ENCODE assay signal across 15 cellular contexts in the genomic region with DNA sequence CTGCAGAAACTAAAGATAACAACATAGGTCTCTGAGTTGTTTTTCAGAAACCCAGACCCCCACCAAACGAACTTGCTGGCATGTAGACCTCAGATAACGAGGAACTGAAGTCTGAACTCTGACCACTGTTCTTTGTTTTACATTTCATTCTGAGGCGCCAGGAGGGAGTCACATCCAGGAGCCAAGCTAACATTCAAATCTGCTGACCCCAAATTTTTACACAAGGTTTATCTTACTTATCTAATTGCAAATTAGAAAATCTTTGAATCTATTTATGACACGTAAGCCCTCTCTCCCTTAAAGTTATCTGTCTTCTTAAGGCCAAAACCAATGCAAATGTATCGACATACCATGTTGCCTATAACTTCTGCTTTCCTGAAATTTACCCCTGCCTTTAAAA. TPM values are rescaled to one million over a fixed set of nuclear protein-coding genes. Genes with fewer than 3 reads are reported as not detected.
"Had no signal": no experiment of that assay in that cellular context is flagged by ENCODE, and none has a peak within 500 bp of the region (broad histone marks: within the 10 kb centered on the region; RNA-seq: fewer than 3 reads in every experiment).

No MANE protein-coding gene starts in this region.

- ATAC-seq: esophagus mucosa, gastrocnemius medialis, heart right ventricle had no signal

- DNase-seq: effector memory CD4-positive, alpha-beta T cell; gastrocnemius medialis; heart right ventricle; hypothalamus; mesendoderm; naive B cell; posterior cingulate gyrus; small intestine; stimulated activated CD4-positive, alpha-beta T cell treated with anti-CD3 and anti-CD28 coated beads, Interleukin-2, amount 100 ng/mL, for 48 hours; stimulated activated naive CD4-positive, alpha-beta T cell treated with Interleukin-2 at 50 U/mL for 16 hours had no signal

- H3K36me3 ChIP-seq: gastrocnemius medialis, heart right ventricle, right atrium auricular region had no signal

- FAIRE-seq: endometrium, islet of Langerhans, small intestine, urothelium cell line had no signal

- H3K4me1 ChIP-seq: gastrocnemius medialis, right atrium auricular region had no signal

- H3K4me3 ChIP-seq: gastrocnemius medialis, heart right ventricle, right atrium auricular region had no signal

- H3K27me3 ChIP-seq: gastrocnemius medialis, heart right ventricle, right atrium auricular region had no signal

- H3K27ac ChIP-seq: gastrocnemius medialis, heart right ventricle, right atrium auricular region had no signal

- H3K9me3 ChIP-seq: gastrocnemius medialis, right atrium auricular region had no signal

RNA-seq across cellular contexts. Expression of a gene that starts 37.7 kb away (rescaled TPM):
- total RNA-seq: gastrocnemius medialis had no signal
